In genomic region chr1:235739631-235740030, GRCh38 we compare ENCODE assay signal across 18 cellular contexts.
"Had no signal": no experiment of that assay in that cellular context is flagged by ENCODE, and none has a peak within 500 bp of the region (broad histone marks: within the 10 kb centered on the region; RNA-seq: fewer than 3 reads in every experiment).

No MANE protein-coding gene starts in this region.

- ATAC-seq: activated CD8-positive, alpha-beta T cell treated with anti-CD3 and anti-CD28 coated beads for 36 hours; activated T-cell treated with anti-CD3 and anti-CD28 coated beads, Interleukin-2, amount 50 U/mL, for 4 hours; naive thymus-derived CD8-positive, alpha-beta T cell; sciatic nerve; WTC11 had no signal

- DNase-seq: activated CD4-positive, alpha-beta T cell treated with anti-CD3 and anti-CD28 coated beads for 4 hours; activated CD8-positive, alpha-beta T cell treated with anti-CD3 and anti-CD28 coated beads for 36 hours; activated effector memory CD4-positive, alpha-beta T cell treated with Interleukin-2 at 50 U/mL for 16 hours; activated naive CD4-positive, alpha-beta T cell treated with anti-CD3 and anti-CD28 coated beads, Interleukin-2, amount 50 U/mL, for 16 hours; activated T-cell treated with anti-CD3 and anti-CD28 coated beads, Interleukin-2, amount 50 U/mL, for 4 hours; islet precursor cell; left ventricle myocardium inferior; naive thymus-derived CD8-positive, alpha-beta T cell; posterior cingulate gyrus; stimulated activated CD4-positive, alpha-beta T cell treated with anti-CD3 and anti-CD28 coated beads, Interleukin-12 subunit alpha, Interleukin-12 subunit beta, amount 100 ng/mL, for 4 hours; stimulated activated CD4-positive, alpha-beta T cell treated with anti-CD3 and anti-CD28 coated beads, Interleukin-2, amount 100 ng/mL, for 24 hours; T-helper 2 cell had no signal

- H3K9me3 ChIP-seq: left ventricle myocardium inferior, tibial nerve, vagina had no signal

- H3K27ac ChIP-seq: coronary artery, left ventricle myocardium inferior, tibial nerve, vagina had no signal

- H3K4me1 Mint-ChIP-seq: memory B cell had no signal

- H3K27me3 Mint-ChIP-seq: activated CD8-positive, alpha-beta T cell treated with anti-CD3 and anti-CD28 coated beads for 36 hours; memory B cell; naive thymus-derived CD8-positive, alpha-beta T cell had no signal

- H3K36me3 Mint-ChIP-seq: WTC11 had no signal

- H3K4me3 Mint-ChIP-seq: activated CD8-positive, alpha-beta T cell treated with anti-CD3 and anti-CD28 coated beads for 36 hours; activated T-cell treated with anti-CD3 and anti-CD28 coated beads, Interleukin-2, amount 50 U/mL, for 4 hours; memory B cell; naive thymus-derived CD8-positive, alpha-beta T cell; WTC11 had no signal

- H3K4me1 ChIP-seq: tibial nerve, vagina had no signal

- H3K27ac Mint-ChIP-seq: activated CD8-positive, alpha-beta T cell treated with anti-CD3 and anti-CD28 coated beads for 36 hours; memory B cell; WTC11 had no signal

- H3K27me3 ChIP-seq: tibial nerve, vagina had no signal

- H3K4me3 ChIP-seq: coronary artery, left ventricle myocardium inferior, tibial nerve, vagina had no signal

- H3K9me3 Mint-ChIP-seq: activated CD8-positive, alpha-beta T cell treated with anti-CD3 and anti-CD28 coated beads for 36 hours; activated T-cell treated with anti-CD3 and anti-CD28 coated beads, Interleukin-2, amount 50 U/mL, for 4 hours; memory B cell; naive thymus-derived CD8-positive, alpha-beta T cell; WTC11 had no signal
